In genomic region chr14:68630611-68631013, GRCh38 we compare ENCODE assay signal across 19 cellular contexts.
DNase-seq lines count a peak whose midpoint lies in the region; ATAC-seq, FAIRE-seq and TF ChIP-seq lines count a peak whose summit lies in the region.
"Had no signal": no experiment of that assay in that cellular context is flagged by ENCODE, and none has a peak within 500 bp of the region (broad histone marks: within the 10 kb centered on the region; RNA-seq: fewer than 3 reads in every experiment).

No MANE protein-coding gene starts in this region.

- H3K9me3 Mint-ChIP-seq in mesothelial cell of epicardium = no peaks in the 10 kb centered on the region
- no peaks in the 10 kb centered on the region for H3K9me3 Mint-ChIP-seq in T-cell
- no peaks in the 10 kb centered on the region for H3K9me3 Mint-ChIP-seq in activated T-cell treated with anti-CD3 and anti-CD28 coated beads, Interleukin-2, amount 50 U/mL, for 24 hours
- H3K9me3 Mint-ChIP-seq: activated naive CD4-positive, alpha-beta T cell treated with anti-CD3 and anti-CD28 coated beads for 36 hours; IgD-negative memory B cell had no signal

- H3K36me3 Mint-ChIP-seq in mesothelial cell of epicardium (no peaks in the 10 kb centered on the region), T-cell (no peaks in the 10 kb centered on the region)
- no peaks in the 10 kb centered on the region for H3K36me3 Mint-ChIP-seq in activated T-cell treated with anti-CD3 and anti-CD28 coated beads, Interleukin-2, amount 50 U/mL, for 24 hours (ENCODE audit: low read depth)

- TF ChIP-seq EP300 in H1 (IDR thresholded peaks at IDR 0.05; ENCODE audit: borderline replicate concordance in 1 of 2, low read depth in 2 of 2, low read length in 2 of 2) = no peak

- H3K27ac ChIP-seq in PC-9 (peak overlapping the region; percentile 92; the same call in 1 of the 2 replicates), H1 (ENCODE audit: low read depth, low read length) (no peak overlapping the region), subcutaneous abdominal adipose tissue (ENCODE audit: low read depth, low read length) (peak overlapping the region; percentile 97)

- H3K27me3 ChIP-seq in PC-9 (ENCODE audit: insufficient read depth, low read depth) (no peaks in the 10 kb centered on the region), H1 (replicated peaks in 1 of 4; ENCODE audit: control insufficient read depth in 3 of 4, extremely low read depth in 1 of 4, insufficient read depth in 3 of 4, low read length in 3 of 4) (no peaks in the 10 kb centered on the region; a peak in 1 of 7 replicates), subcutaneous abdominal adipose tissue (ENCODE audit: control insufficient read depth in 5 of 5, insufficient read depth in 4 of 5, low read length in 5 of 5) (no peaks in the 10 kb centered on the region)
- H3K27me3 ChIP-seq: vagina had no signal

- no peak overlapping the region for H3K4me3 Mint-ChIP-seq in mesothelial cell of epicardium
- no peak overlapping the region for H3K4me3 Mint-ChIP-seq in T-cell
- H3K4me3 Mint-ChIP-seq in activated T-cell treated with anti-CD3 and anti-CD28 coated beads, Interleukin-2, amount 50 U/mL, for 24 hours = no peak overlapping the region
- H3K4me3 Mint-ChIP-seq: activated CD4-positive, alpha-beta T cell treated with anti-CD3 and anti-CD28 coated beads, Interleukin-2, amount 10 ng/mL, durations not matched to agents 24 days and 14 days; activated naive CD4-positive, alpha-beta T cell treated with anti-CD3 and anti-CD28 coated beads for 36 hours; IgD-negative memory B cell had no signal

- no peak overlapping the region for H2BK120ac ChIP-seq in H1 (replicated peaks; ENCODE audit: low read depth, low read length)

- no peak overlapping the region for H3K56ac ChIP-seq in H1 (replicated peaks; ENCODE audit: insufficient read length, low read depth, low read length)

- ATAC-seq in HG02798 (IDR thresholded peaks at IDR 0.05; ENCODE audit: poor library complexity, unreplicated experiment) = no peak
- ATAC-seq in T-cell (replicated peaks in 1 of 4) = no peak

- H2BK20ac ChIP-seq in H1 (ENCODE audit: low read length) = no peak overlapping the region; the same call in 1 of the 2 replicates

- no peak overlapping the region for H3K18ac ChIP-seq in H1 (ENCODE audit: extremely low read depth, low read length)

- peaks cover 5% of the 10 kb centered on the region; the same call in 1 of the 2 replicates for H3K9me3 ChIP-seq in PC-9 (ENCODE audit: insufficient read depth, low read depth)
- H3K9me3 ChIP-seq in H1 (ENCODE audit: insufficient read depth in 2 of 2, low read depth in 1 of 2, low read length in 1 of 2) = no peaks in the 10 kb centered on the region
- H3K9me3 ChIP-seq in subcutaneous abdominal adipose tissue (ENCODE audit: control insufficient read depth in 5 of 5, low read length in 5 of 5) = no peaks in the 10 kb centered on the region
- H3K9me3 ChIP-seq: HAP-1, vagina had no signal

- intact Hi-C loops in PC-9 (cut with micrococcal nuclease; ENCODE audit: unreplicated experiment) = no loop called here

- no peak for FAIRE-seq in H1 (lab: Jason Lieb, UNC)
- FAIRE-seq: TTC549 had no signal

- no peak overlapping the region for H3K4me2 ChIP-seq in PC-9
- H3K4me2 ChIP-seq in H1 (ENCODE audit: insufficient read depth in 1 of 2, low read depth in 2 of 2, low read length in 2 of 2) = no peak overlapping the region; a peak in 1 of 4 replicates

- no peaks in the 10 kb centered on the region; the same call in 1 of the 2 replicates for H3K79me1 ChIP-seq in H1 (ENCODE audit: low read depth, low read length)

- H3F3A ChIP-seq in PC-9 (ENCODE audit: insufficient read depth, low read depth) = peaks cover 36% of the 10 kb centered on the region

- H4K91ac ChIP-seq in H1 (replicated peaks; ENCODE audit: insufficient read length, low read length) = no peak overlapping the region

- H4K8ac ChIP-seq in H1 (ENCODE audit: extremely low read depth, insufficient read depth, low read length) = peak overlapping the region; percentile 39; the same call in 1 of the 2 replicates

- no peak overlapping the region; the same call in 1 of the 2 replicates for H2AK5ac ChIP-seq in H1 (ENCODE audit: low read depth, low read length)

- H3K27me3 Mint-ChIP-seq in mesothelial cell of epicardium (ENCODE audit: low read depth) (no peaks in the 10 kb centered on the region), T-cell (no peaks in the 10 kb centered on the region)
- peaks cover 3% of the 10 kb centered on the region for H3K27me3 Mint-ChIP-seq in activated T-cell treated with anti-CD3 and anti-CD28 coated beads, Interleukin-2, amount 50 U/mL, for 24 hours

- H3K14ac ChIP-seq in H1 (ENCODE audit: insufficient read length) = no peak overlapping the region

- CTCF ChIA-PET in PC-9 (lab: Charles Lee) = no interaction called here
- CTCF ChIA-PET in H1 (lab: Charles Lee; ENCODE audit: partially characterized antibody) = interaction anchor here (0.7 to 2.5 kb wide), 3 partner anchors 13 to 293 kb away, joined by 3 to 9 read pairs (median 3); no protein-coding TSS in a partner anchor
- CTCF ChIA-PET in T-cell (lab: Charles Lee) = interaction anchor here in 1 of 2 donors (0.6 kb wide), 1 partner anchor 165 kb away, joined by 3 read pairs; no protein-coding TSS in a partner anchor

- H3K9ac ChIP-seq in H1 (replicated peaks in 1 of 4; ENCODE audit: extremely low read depth in 1 of 4, low read depth in 3 of 4, low read length in 3 of 4) (no peak overlapping the region), subcutaneous abdominal adipose tissue (ENCODE audit: low read length in 5 of 5) (peak overlapping the region in 3 of 5 donors; percentile 60 to 83 (median 81))

- no peak overlapping the region for H4K5ac ChIP-seq in H1 (ENCODE audit: insufficient read length, low read depth, low read length)

- H3K9me2 ChIP-seq in PC-9 (ENCODE audit: insufficient read depth) = no peaks in the 10 kb centered on the region

- 87% methylated on average over 7 of the region's 7 CpGs; no CpG with 5 or more reads in 1 of the 2 experiments for WGBS in H1 (ENCODE audit: extremely low coverage in 1 of 2, insufficient coverage in 1 of 2, insufficient read length in 1 of 2, insufficient replicate concordance in 2 of 2, low coverage in 1 of 2, low lambda C conversion rate in 2 of 2, missing lambda C conversion rate in 1 of 2), 2 experiments

- H3K4me3 ChIP-seq in PC-9 (no peak overlapping the region), H1 (ENCODE audit: extremely low read depth in 1 of 4, insufficient read depth in 2 of 4, low read depth in 3 of 4, low read length in 4 of 4) (no peak overlapping the region), subcutaneous abdominal adipose tissue (ENCODE audit: low read depth in 1 of 5, low read length in 5 of 5) (peak overlapping the region; percentile 13 to 64 (median 51))
- H3K4me3 ChIP-seq: HAP-1, vagina had no signal

- H3K4me1 ChIP-seq in PC-9 (replicated peaks; ENCODE audit: insufficient read depth) (peaks cover 45% of the 10 kb centered on the region), H1 (replicated peaks in 1 of 4; ENCODE audit: control insufficient read depth in 3 of 4, insufficient read depth in 4 of 4, low read length in 3 of 4) (peaks cover 9 to 21% (median 10%) of the 10 kb centered on the region in 4 experiments), subcutaneous abdominal adipose tissue (ENCODE audit: control insufficient read depth in 5 of 5, insufficient read depth in 5 of 5, low read length in 5 of 5) (peaks cover 11 to 67% (median 62%) of the 10 kb centered on the region in 5 donors)
- H3K4me1 ChIP-seq: HAP-1 had no signal

- DNase-seq in PC-9 (peak in 1 of 2 experiments; percentile 22), H1 (ENCODE audit: low read depth in 1 of 2, low spot score in 2 of 2) (peak in 1 of 2 experiments; percentile 17), mesothelial cell of epicardium (ENCODE audit: low spot score in 2 of 2, unreplicated experiment in 2 of 2) (peak in 1 of 2 experiments; percentile 20), T-cell (no peak)
- DNase-seq in NK-92 treated with Interleukin-12 subunit alpha and Interleukin-12 subunit beta, amount 100 ng/mL, for 24 hours (lab: John Stamatoyannopoulos, UW) = no peak
- no peak for DNase-seq in activated T-cell treated with anti-CD3 and anti-CD28 coated beads, Interleukin-2, amount 50 U/mL, for 24 hours
- DNase-seq: activated CD4-positive, alpha-beta T cell treated with anti-CD3 and anti-CD28 coated beads, Interleukin-2, amount 10 ng/mL, durations not matched to agents 24 days and 14 days; activated naive CD4-positive, alpha-beta T cell treated with anti-CD3 and anti-CD28 coated beads for 36 hours; DND-41; glutamatergic neuron; NCI-H187; retina; stimulated activated naive CD4-positive, alpha-beta T cell had no signal

- H2AFZ ChIP-seq in PC-9 (no peak overlapping the region), H1 (ENCODE audit: low read length) (no peak overlapping the region)

- POLR2A ChIA-PET in PC-9 (lab: Charles Lee; ENCODE audit: unreplicated experiment) = no interaction called here
- POLR2A ChIA-PET in H1 (lab: Charles Lee; ENCODE audit: partially characterized antibody) = interaction anchor here (1.2 to 2.7 kb wide), 4 partner anchors 8 to 161 kb away, joined by 3 to 11 read pairs (median 4); no protein-coding TSS in a partner anchor
- POLR2A ChIA-PET in T-cell (lab: Charles Lee) = interaction anchor here in 1 of 2 donors (0.9 kb wide), 1 partner anchor 364 kb away, joined by 3 read pairs; no protein-coding TSS in a partner anchor

- BruUV-seq in PC-9 (replicated peaks; lab: Mats Ljungman, UMichigan) = no TSS peak

- H3K4me1 Mint-ChIP-seq in mesothelial cell of epicardium (peaks cover 88% of the 10 kb centered on the region), T-cell (peaks cover 13 to 21% (median 20%) of the 10 kb centered on the region in 3 donors)
- peaks cover 23% of the 10 kb centered on the region for H3K4me1 Mint-ChIP-seq in activated T-cell treated with anti-CD3 and anti-CD28 coated beads, Interleukin-2, amount 50 U/mL, for 24 hours (ENCODE audit: low read depth)

- peaks cover 5% of the 10 kb centered on the region; the same call in 1 of the 2 replicates for H3K23me2 ChIP-seq in H1 (ENCODE audit: low read depth, low read length)

- TF ChIP-seq CTCF in PC-9 (conservative IDR thresholded peaks at IDR 0.05) (no peak), H1 (IDR thresholded peaks at IDR 0.05; ENCODE audit: control extremely low read depth in 1 of 3, insufficient read depth in 1 of 3, low read depth in 1 of 3, low read length in 3 of 3) (no peak), mesothelial cell of epicardium (IDR thresholded peaks at IDR 0.05; ENCODE audit: unreplicated experiment) (no peak)

- TF ChIP-seq POLR2A in H1 (IDR thresholded peaks at IDR 0.05; ENCODE audit: control extremely low read depth in 1 of 2, low read depth in 2 of 2, low read length in 2 of 2) = no peak

- no peak overlapping the region for H2BK15ac ChIP-seq in H1 (ENCODE audit: low read length)

- no peak for TF ChIP-seq RAD21 in H1 (IDR thresholded peaks at IDR 0.05 in 1 of 2, conservative IDR thresholded peaks at IDR 0.05 in 1 of 2; ENCODE audit: low read depth in 2 of 2, low read length in 2 of 2)

- H3K79me2 ChIP-seq in PC-9 (ENCODE audit: low read depth) (peaks cover 5% of the 10 kb centered on the region; the same call in 1 of the 2 replicates), H1 (ENCODE audit: control insufficient read depth in 1 of 2, insufficient read depth in 2 of 2, low read length in 2 of 2) (no peaks in the 10 kb centered on the region)

- H2BK12ac ChIP-seq in H1 (ENCODE audit: low read depth, low read length) = no peak overlapping the region

- H4K20me1 ChIP-seq in PC-9 (ENCODE audit: insufficient read depth) (no peaks in the 10 kb centered on the region), H1 (replicated peaks in 1 of 2; ENCODE audit: control insufficient read depth in 1 of 2, insufficient read depth in 2 of 2, low read length in 2 of 2) (no peaks in the 10 kb centered on the region)

- H3K4ac ChIP-seq in H1 (replicated peaks; ENCODE audit: insufficient read length, low read depth, low read length) = no peak overlapping the region

- no peak overlapping the region for H3K23ac ChIP-seq in H1 (ENCODE audit: insufficient read length)

- H3K36me3 ChIP-seq in PC-9 (ENCODE audit: low read depth) = no peaks in the 10 kb centered on the region
- H3K36me3 ChIP-seq in H1 (ENCODE audit: control insufficient read depth in 2 of 4, insufficient read depth in 4 of 4, low read length in 3 of 4) = no peaks in the 10 kb centered on the region
- no peaks in the 10 kb centered on the region for H3K36me3 ChIP-seq in subcutaneous abdominal adipose tissue (ENCODE audit: control insufficient read depth in 5 of 5, insufficient read depth in 5 of 5, low read length in 5 of 5)
- H3K36me3 ChIP-seq: HAP-1, vagina had no signal

- no peak overlapping the region; the same call in 1 of the 2 replicates for H2BK5ac ChIP-seq in H1 (ENCODE audit: low read depth, low read length)

- H3K27ac Mint-ChIP-seq in mesothelial cell of epicardium (peak overlapping the region; percentile 99), T-cell (no peak overlapping the region)
- no peak overlapping the region for H3K27ac Mint-ChIP-seq in activated T-cell treated with anti-CD3 and anti-CD28 coated beads, Interleukin-2, amount 50 U/mL, for 24 hours
- H3K27ac Mint-ChIP-seq: activated CD4-positive, alpha-beta T cell treated with anti-CD3 and anti-CD28 coated beads, Interleukin-2, amount 10 ng/mL, durations not matched to agents 24 days and 14 days; activated naive CD4-positive, alpha-beta T cell treated with anti-CD3 and anti-CD28 coated beads for 36 hours had no signal

Comparison
In these comparisons a context has a peak if more than half of its experiments do, and no peak if none do; other contexts are left out.
1. H3K4me3 ChIP-seq: peak in subcutaneous abdominal adipose tissue (5 of 5); none in PC-9 (single experiment) and H1 (0 of 4).
2. H3K9ac ChIP-seq: peak in subcutaneous abdominal adipose tissue (3 of 5); none in H1 (0 of 4).